ENCODE assay signal across 8 cellular contexts in the genomic region with DNA sequence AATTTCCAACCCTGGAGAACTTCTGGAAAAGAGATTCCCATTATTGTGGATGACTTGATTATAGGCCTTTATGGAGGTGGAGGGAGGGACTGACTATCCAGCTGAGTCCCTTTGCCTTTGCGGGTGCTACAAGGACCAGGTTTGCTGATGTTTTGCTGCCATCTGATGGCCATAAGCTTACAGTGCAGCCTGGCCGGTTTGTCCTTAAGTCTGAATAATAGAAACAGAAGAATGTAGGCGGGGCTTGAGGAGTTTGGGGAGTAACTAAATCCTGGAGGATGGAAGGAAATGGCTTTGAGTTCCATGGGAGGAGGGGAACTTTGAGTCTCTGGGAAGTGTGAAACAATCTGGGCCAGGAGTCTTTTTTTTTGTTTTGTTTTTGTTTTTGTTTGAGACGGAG. TPM values are rescaled to one million over a fixed set of nuclear protein-coding genes. Genes with fewer than 3 reads are reported as not detected.
A peak's percentile ranks its signal among the peaks of the same experiment; 100 is the strongest.
DNase-seq lines count a peak whose midpoint lies in the region; ATAC-seq lines count a peak whose summit lies in the region.

No MANE protein-coding gene starts in this region.

- peak; percentile 96 for DNase-seq in Ammon's horn (ENCODE audit: low spot score)
- peak; percentile 64 for DNase-seq in GM19238 (ENCODE audit: insufficient read length, low spot score)
- DNase-seq in NCI-H774 (lab: John Stamatoyannopoulos, UW): peak; percentile 49
- peak; percentile 67 to 78 for DNase-seq in activated CD4-positive, alpha-beta T cell treated with anti-CD3 and anti-CD28 coated beads, Interleukin-2, amount 50 U/mL, for 48 hours
- peak; percentile 49 for DNase-seq in effector CD4-positive, alpha-beta T cell
- peak; percentile 89 to 93 for DNase-seq in lung microvascular endothelial cell (ENCODE audit: low read depth in 2 of 2)
- DNase-seq in stimulated activated CD8-positive, alpha-beta memory T cell treated with anti-CD3 and anti-CD28 coated beads, Interleukin-2, amount 100 ng/mL, for 48 hours (ENCODE audit: low read depth in 2 of 2): peak; percentile 30 to 51

- peak; percentile 50 for ATAC-seq in HG03558 (IDR thresholded peaks at IDR 0.05; ENCODE audit: extremely low read depth, unreplicated experiment)

RNA-seq across cellular contexts. Expression of a gene that starts 55.7 kb away (rescaled TPM):
- under 0.01 TPM in 2 replicates for total RNA-seq in lung microvascular endothelial cell

Comparison
In these comparisons a context has a peak if more than half of its experiments do, and no peak if none do; other contexts are left out.
1. Peak in every context shown above with its lines: DNase-seq and ATAC-seq.
2. DNase-seq: peak in every context shown above with its lines; median percentile 96 in Ammon's horn; 91 in lung microvascular endothelial cell; 72 in activated CD4-positive, alpha-beta T cell treated with anti-CD3 and anti-CD28 coated beads, Interleukin-2, amount 50 U/mL, for 48 hours; 64 in GM19238; 49 in NCI-H774; 49 in effector CD4-positive, alpha-beta T cell; 40 in stimulated activated CD8-positive, alpha-beta memory T cell treated with anti-CD3 and anti-CD28 coated beads, Interleukin-2, amount 100 ng/mL, for 48 hours.